In the genomic region with DNA sequence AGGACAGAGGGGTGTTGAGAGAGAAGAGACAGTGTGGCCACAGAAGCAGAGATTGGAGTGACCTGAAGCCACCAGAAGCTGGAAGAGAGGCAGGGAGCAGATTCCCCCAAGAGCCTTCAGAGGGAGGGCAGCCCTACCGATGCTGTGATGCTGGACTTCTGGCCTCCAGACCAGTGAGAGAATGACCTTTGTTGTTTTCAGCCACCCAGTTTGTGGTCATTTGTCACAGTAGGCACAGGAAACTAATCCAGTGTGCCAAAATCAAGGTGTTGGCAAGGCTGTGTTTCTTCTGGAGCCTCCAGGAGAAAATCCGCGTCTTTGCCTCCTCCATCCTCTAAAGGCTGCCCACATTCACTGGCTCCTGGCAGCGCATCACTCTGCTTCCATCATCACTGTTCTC, we compare ENCODE assay signal across 34 cellular contexts.
"Had no signal": no experiment of that assay in that cellular context is flagged by ENCODE, and none has a peak within 500 bp of the region (broad histone marks: within the 10 kb centered on the region; RNA-seq: fewer than 3 reads in every experiment).

No MANE protein-coding gene starts in this region.

- H3K27me3 ChIP-seq: body of pancreas, breast epithelium had no signal

- H3K36me3 ChIP-seq: brain microvascular endothelial cell, breast epithelium had no signal

- FAIRE-seq: astrocyte, TTC549 had no signal

- DNase-seq: activated CD4-positive, alpha-beta memory T cell treated with anti-CD3 and anti-CD28 coated beads, Interleukin-2, amount 10 ng/mL, durations not matched to agents 7 days and 5 days; activated CD4-positive, alpha-beta T cell treated with anti-CD3 and anti-CD28 coated beads for 1 hour; activated CD4-positive, alpha-beta T cell treated with anti-CD3 and anti-CD28 coated beads for 36 hours; activated CD4-positive, alpha-beta T cell treated with anti-CD3 and anti-CD28 coated beads for 48 hours; activated CD4-positive, alpha-beta T cell treated with anti-CD3 and anti-CD28 coated beads, Interleukin-2, amount 10 ng/mL, durations not matched to agents 7 days and 5 days; activated CD4-positive, alpha-beta T cell treated with anti-CD3 and anti-CD28 coated beads, Interleukin-2, amount 50 U/mL, for 48 hours; activated CD4-positive, CD25-positive, alpha-beta regulatory T cell; activated CD8-positive, alpha-beta memory T cell treated with anti-CD3 and anti-CD28 coated beads for 24 hours; activated CD8-positive, alpha-beta memory T cell treated with anti-CD3 and anti-CD28 coated beads, Interleukin-2, amount 10 ng/mL, durations not matched to agents 7 days and 5 days; activated CD8-positive, alpha-beta memory T cell treated with anti-CD3 and anti-CD28 coated beads, Interleukin-2, amount 50 U/mL, for 48 hours; activated CD8-positive, alpha-beta T cell treated with anti-CD3 and anti-CD28 coated beads, Interleukin-2, amount 10 ng/mL, durations not matched to agents 7 days and 5 days; activated effector memory CD4-positive, alpha-beta T cell treated with Interleukin-2 at 50 U/mL for 16 hours; activated gamma-delta T cell; activated naive CD4-positive, alpha-beta T cell treated with anti-CD3 and anti-CD28 coated beads, Interleukin-2, amount 10 ng/mL, durations not matched to agents 7 days and 5 days; activated naive CD4-positive, alpha-beta T cell treated with Interleukin-2 at 50 U/mL for 16 hours; activated naive CD8-positive, alpha-beta T cell treated with anti-CD3 and anti-CD28 coated beads, Interleukin-2, amount 10 ng/mL, durations not matched to agents 7 days and 5 days; activated naive CD8-positive, alpha-beta T cell treated with anti-CD3 and anti-CD28 coated beads, Interleukin-2, amount 50 U/mL, for 24 hours; activated T-cell treated with anti-CD3 and anti-CD28 coated beads, Interleukin-2, amount 50 U/mL, for 24 hours; activated T-cell treated with anti-CD3 and anti-CD28 coated beads, Interleukin-2, amount 50 U/mL, for 48 hours; amygdala; anterior cingulate cortex; body of pancreas; brain microvascular endothelial cell; central memory CD4-positive, alpha-beta T cell; cerebellar nuclear complex; T-helper 1 cell; T-helper 2 cell; T-helper 9 cell had no signal

- H3K4me3 ChIP-seq: body of pancreas, breast epithelium had no signal

- H3K9me3 ChIP-seq: body of pancreas, breast epithelium had no signal

- ATAC-seq: activated CD4-positive, alpha-beta T cell treated with anti-CD3 and anti-CD28 coated beads for 36 hours; activated CD4-positive, CD25-positive, alpha-beta regulatory T cell treated with anti-CD3 and anti-CD28 coated beads, Interleukin-2, amount 50 U/mL, for 24 hours; activated CD8-positive, alpha-beta memory T cell treated with anti-CD3 and anti-CD28 coated beads, Interleukin-2, amount 10 ng/mL, durations not matched to agents 7 days and 5 days; activated CD8-positive, alpha-beta T cell treated with anti-CD3 and anti-CD28 coated beads, Interleukin-2, amount 10 ng/mL, durations not matched to agents 7 days and 5 days; activated naive CD8-positive, alpha-beta T cell treated with anti-CD3 and anti-CD28 coated beads, Interleukin-2, amount 50 U/mL, for 24 hours; body of pancreas; WTC11 had no signal

- H3K27ac ChIP-seq: body of pancreas, brain microvascular endothelial cell, breast epithelium, VCaP had no signal
